Comparison of ENCODE assay signal across 18 cellular contexts in genomic region chr17:56284501-56284900, GRCh38.
DNase-seq lines count a peak whose midpoint lies in the region; ATAC-seq and TF ChIP-seq lines count a peak whose summit lies in the region.
"Had no signal": no experiment of that assay in that cellular context is flagged by ENCODE, and none has a peak within 500 bp of the region (broad histone marks: within the 10 kb centered on the region; RNA-seq: fewer than 3 reads in every experiment).

No MANE protein-coding gene starts in this region.

- H3K23ac ChIP-seq in IMR-90 (ENCODE audit: low read depth, low read length): no peak overlapping the region

- H4K5ac ChIP-seq in IMR-90 (ENCODE audit: low read depth, low read length): no peak overlapping the region

- H3K14ac ChIP-seq in IMR-90 (replicated peaks; ENCODE audit: low read depth, low read length): no peak overlapping the region

- dilution Hi-C loops in IMR-90 (cut with HindIII; ENCODE audit: low sequenced_read_pairs, unreplicated experiment): no loop called here

- H2AFZ ChIP-seq in IMR-90 (replicated peaks; ENCODE audit: low read length, poor library complexity): no peak overlapping the region
- H2AFZ ChIP-seq: GM23248 had no signal

- H3K4me3 ChIP-seq in IMR-90 (ENCODE audit: insufficient read depth, low read depth, low read length) (no peak overlapping the region), NB4 (ENCODE audit: low read depth, low read length) (no peak overlapping the region), dorsolateral prefrontal cortex (no peak overlapping the region)
- H3K4me3 ChIP-seq: BLaER1, GM23248, HAP-1 had no signal

- H4K20me1 ChIP-seq in IMR-90 (ENCODE audit: insufficient read depth, low read length): no peaks in the 10 kb centered on the region
- H4K20me1 ChIP-seq: BLaER1 had no signal

- H3K4me1 Mint-ChIP-seq in naive thymus-derived CD8-positive, alpha-beta T cell: no peaks in the 10 kb centered on the region
- H3K4me1 Mint-ChIP-seq: CD14-positive monocyte, IgD-negative memory B cell had no signal

- H3K27me3 Mint-ChIP-seq in naive thymus-derived CD8-positive, alpha-beta T cell: peaks cover 0 to 1% (median 0%) of the 10 kb centered on the region in 5 donors
- H3K27me3 Mint-ChIP-seq: IgD-negative memory B cell had no signal

- H3K9me3 ChIP-seq in IMR-90 (ENCODE audit: control insufficient read depth, insufficient read depth, low read length): no peaks in the 10 kb centered on the region
- H3K9me3 ChIP-seq: BLaER1, HAP-1 had no signal

- no peaks in the 10 kb centered on the region for H3K9me1 ChIP-seq in IMR-90 (ENCODE audit: insufficient read depth, low read length)

- H3K18ac ChIP-seq in IMR-90 (ENCODE audit: low read depth, low read length): peak overlapping the region; percentile 1; the same call in 1 of the 2 replicates

- intact Hi-C loops in IMR-90 (cut with micrococcal nuclease) (no loop called here), dorsolateral prefrontal cortex (cut with DNase I) (no loop called here)

- H3K9ac ChIP-seq in IMR-90 (ENCODE audit: low read depth, low read length): no peak overlapping the region
- H3K9ac ChIP-seq: BLaER1, GM23248 had no signal

- no peak overlapping the region for H2BK15ac ChIP-seq in IMR-90 (ENCODE audit: low read depth, low read length)

- TF ChIP-seq POLR2A in IMR-90 (IDR thresholded peaks at IDR 0.05; ENCODE audit: low read depth, low read length): no peak
- TF ChIP-seq POLR2A in NB4 (IDR thresholded peaks at IDR 0.05; ENCODE audit: extremely low read depth, insufficient read length): no peak

- no peak overlapping the region for H3K4ac ChIP-seq in IMR-90 (ENCODE audit: low read depth, low read length)

- no peaks in the 10 kb centered on the region for H3K36me3 Mint-ChIP-seq in naive thymus-derived CD8-positive, alpha-beta T cell
- H3K36me3 Mint-ChIP-seq: CD14-positive monocyte; CD4-positive, alpha-beta memory T cell; IgD-negative memory B cell had no signal

- no peak overlapping the region for H2BK20ac ChIP-seq in IMR-90 (ENCODE audit: low read depth, low read length)

- no peak overlapping the region for H3K4me3 Mint-ChIP-seq in naive thymus-derived CD8-positive, alpha-beta T cell
- H3K4me3 Mint-ChIP-seq: CD14-positive monocyte; CD4-positive, alpha-beta memory T cell; IgD-negative memory B cell had no signal

- TF ChIP-seq CTCF in IMR-90 (conservative IDR thresholded peaks at IDR 0.05; ENCODE audit: low read depth, low read length) (no peak), NB4 (IDR thresholded peaks at IDR 0.05; ENCODE audit: low read depth, low read length) (no peak), dorsolateral prefrontal cortex (IDR thresholded peaks at IDR 0.05 in 54 of 56, conservative IDR thresholded peaks at IDR 0.05 in 2 of 56; ENCODE audit: low read depth in 1 of 56, partially characterized antibody in 56 of 56) (no peak)

- no CpG with 5 or more reads among the region's 4 CpGs for WGBS in IMR-90 (ENCODE audit: extremely low coverage in 2 of 2, insufficient read length in 1 of 2), 2 experiments

- H3K79me1 ChIP-seq in IMR-90 (ENCODE audit: low read depth in 1 of 2, low read length in 2 of 2): no peaks in the 10 kb centered on the region

- no peaks in the 10 kb centered on the region for H3K27me3 ChIP-seq in IMR-90 (ENCODE audit: control insufficient read depth, insufficient read depth, low read length)
- H3K27me3 ChIP-seq in dorsolateral prefrontal cortex: no peaks in the 10 kb centered on the region
- H3K27me3 ChIP-seq: BLaER1 had no signal

- H3K27ac ChIP-seq in IMR-90 (ENCODE audit: insufficient read depth, low read length) (no peak overlapping the region), dorsolateral prefrontal cortex (no peak overlapping the region)
- H3K27ac ChIP-seq: BLaER1, GM23248, HL-60 had no signal

- in situ Hi-C loops in IMR-90 (cut with MboI; ENCODE audit: low sequenced_read_pairs): no loop called here

- ATAC-seq in IMR-90 (ENCODE audit: low read depth): no peak
- ATAC-seq in HG02571 (IDR thresholded peaks at IDR 0.05; ENCODE audit: unreplicated experiment): no peak
- no peak for ATAC-seq in naive thymus-derived CD8-positive, alpha-beta T cell

- no peak overlapping the region for H4K91ac ChIP-seq in IMR-90 (ENCODE audit: insufficient read depth, low read depth, low read length)

- no peak overlapping the region for H2AK5ac ChIP-seq in IMR-90 (ENCODE audit: low read depth, low read length)

- DNase-seq in NOMO-1 treated with DMSO at 0.1 percent for 48 hours (lab: John Stamatoyannopoulos, UW; ENCODE audit: unreplicated experiment) (peak; percentile 4), NOMO-1 treated with dmso at 0.1 percent for 144 hours (lab: John Stamatoyannopoulos, UW; ENCODE audit: unreplicated experiment) (no peak), IMR-90 (no peak), NB4 (ENCODE audit: low read depth) (peak; percentile 22), dorsolateral prefrontal cortex (no peak)
- DNase-seq in naive thymus-derived CD8-positive, alpha-beta T cell: no peak
- DNase-seq: 8988T; CD4-positive, alpha-beta memory T cell; DMS153; DMS79; GF-D8; GM23248 had no signal

- H3K56ac ChIP-seq in IMR-90 (ENCODE audit: extremely low read depth, insufficient read depth, low read length): no peak overlapping the region

- H2BK5ac ChIP-seq in IMR-90 (ENCODE audit: low read depth, low read length, poor library complexity, severe bottlenecking): no peak overlapping the region

- no peak for TF ChIP-seq RAD21 in IMR-90 (IDR thresholded peaks at IDR 0.05; ENCODE audit: low read length)

- no peak overlapping the region for H3K4me2 ChIP-seq in IMR-90 (ENCODE audit: low read depth, low read length)
- H3K4me2 ChIP-seq: BLaER1 had no signal

- H3K27ac Mint-ChIP-seq in naive thymus-derived CD8-positive, alpha-beta T cell: no peak overlapping the region
- H3K27ac Mint-ChIP-seq: CD14-positive monocyte; CD4-positive, alpha-beta memory T cell; IgD-negative memory B cell had no signal

- H2BK120ac ChIP-seq in IMR-90 (ENCODE audit: low read depth, low read length): no peak overlapping the region

- H4K8ac ChIP-seq in IMR-90 (ENCODE audit: low read depth in 2 of 2, low read length in 2 of 2): no peak overlapping the region

- no peaks in the 10 kb centered on the region for H3K36me3 ChIP-seq in IMR-90 (ENCODE audit: control insufficient read depth, insufficient read depth, low read length)
- H3K36me3 ChIP-seq: BLaER1, HAP-1 had no signal

- POLR2A ChIA-PET in IMR-90 (lab: Charles Lee; ENCODE audit: unreplicated experiment): no interaction called here
- POLR2A ChIA-PET in naive thymus-derived CD8-positive, alpha-beta T cell (lab: Charles Lee): no interaction called here

- no peaks in the 10 kb centered on the region for H3K9me3 Mint-ChIP-seq in naive thymus-derived CD8-positive, alpha-beta T cell

- CTCF ChIA-PET in IMR-90 (lab: Yijun Ruan, JAX): no interaction called here

- no TSS peak for BruUV-seq in IMR-90 (replicated peaks; lab: Mats Ljungman, UMichigan)

- no peaks in the 10 kb centered on the region for H3K4me1 ChIP-seq in IMR-90 (ENCODE audit: control insufficient read depth, insufficient read depth, low read length)
- H3K4me1 ChIP-seq: BLaER1, HAP-1 had no signal

- H2AK9ac ChIP-seq in IMR-90 (replicated peaks; ENCODE audit: low read depth, low read length, poor library complexity): no peak overlapping the region

TF ChIP-seq in IMR-90, 13 proteins besides CTCF, POLR2A, EP300 and RAD21:
- no peak for TF ChIP-seq CEBPB (IDR thresholded peaks at IDR 0.05; ENCODE audit: low read depth, low read length)

Comparison
In these comparisons a context has a peak if more than half of its experiments do, and no peak if none do; other contexts are left out.
1. DNase-seq: peak in NOMO-1 treated with DMSO at 0.1 percent for 48 hours (single experiment) and NB4 (single experiment); none in NOMO-1 treated with dmso at 0.1 percent for 144 hours (single experiment), IMR-90 (single experiment), naive thymus-derived CD8-positive, alpha-beta T cell (0 of 10) and dorsolateral prefrontal cortex (0 of 10).